In the genomic region with DNA sequence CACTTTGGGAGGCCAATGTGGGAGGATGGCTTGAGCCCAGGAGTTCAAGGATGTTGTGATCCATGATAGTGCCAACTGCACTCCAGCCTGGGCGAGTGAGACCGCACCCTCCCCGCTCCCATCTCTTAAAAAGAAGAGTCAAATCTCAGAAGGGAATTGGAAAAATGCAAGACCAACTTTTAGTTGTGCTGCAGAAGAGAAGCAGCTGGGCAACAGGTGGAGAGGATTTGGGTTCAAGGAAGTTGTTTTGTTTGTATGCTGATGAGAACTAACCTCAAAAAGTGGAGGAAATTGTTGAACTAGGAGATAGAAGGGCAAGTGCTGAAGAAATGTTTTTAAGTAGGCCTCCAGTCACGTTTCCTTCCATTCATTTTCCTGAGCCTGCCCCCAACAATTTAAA, we compare ENCODE assay signal across 19 cellular contexts. TPM values are rescaled to one million over a fixed set of nuclear protein-coding genes. Genes with fewer than 3 reads are reported as not detected.
DNase-seq lines count a peak whose midpoint lies in the region; ATAC-seq and TF ChIP-seq lines count a peak whose summit lies in the region.
"Had no signal": no experiment of that assay in that cellular context is flagged by ENCODE, and none has a peak within 500 bp of the region (broad histone marks: within the 10 kb centered on the region; RNA-seq: fewer than 3 reads in every experiment).

No MANE protein-coding gene starts in this region.

- no peak for TF ChIP-seq CTCF in endothelial cell (IDR thresholded peaks at IDR 0.05; ENCODE audit: unreplicated experiment)
- TF ChIP-seq CTCF in nephron (IDR thresholded peaks at IDR 0.05; ENCODE audit: unreplicated experiment in 3 of 3): no peak

- CTCF ChIA-PET in activated naive CD4-positive, alpha-beta T cell treated with anti-CD3 and anti-CD28 coated beads, Interleukin-2, amount 10 ng/mL, durations not matched to agents 7 days and 5 days (lab: Charles Lee): no interaction called here

- in situ Hi-C loops in KBM-7 (cut with MboI; ENCODE audit: low pct_unique_long_range_greater_than_20kb, low sequenced_read_pairs): no loop called here

- no peaks in the 10 kb centered on the region for H3K4me1 Mint-ChIP-seq in activated naive CD4-positive, alpha-beta T cell treated with anti-CD3 and anti-CD28 coated beads, Interleukin-2, amount 10 ng/mL, durations not matched to agents 7 days and 5 days
- H3K4me1 Mint-ChIP-seq in endothelial cell (ENCODE audit: unreplicated experiment) (peaks cover 12% of the 10 kb centered on the region), nephron (peaks cover 8% of the 10 kb centered on the region)

- no peak overlapping the region for H3K4me3 Mint-ChIP-seq in activated naive CD4-positive, alpha-beta T cell treated with anti-CD3 and anti-CD28 coated beads, Interleukin-2, amount 10 ng/mL, durations not matched to agents 7 days and 5 days
- H3K4me3 Mint-ChIP-seq in endothelial cell (ENCODE audit: unreplicated experiment) (no peak overlapping the region), nephron (no peak overlapping the region)

- peaks cover 16% of the 10 kb centered on the region for H3K36me3 Mint-ChIP-seq in activated naive CD4-positive, alpha-beta T cell treated with anti-CD3 and anti-CD28 coated beads, Interleukin-2, amount 10 ng/mL, durations not matched to agents 7 days and 5 days
- H3K36me3 Mint-ChIP-seq in endothelial cell (ENCODE audit: low read depth, unreplicated experiment): peaks cover 2% of the 10 kb centered on the region
- H3K36me3 Mint-ChIP-seq in nephron (ENCODE audit: low read depth): peaks cover 26% of the 10 kb centered on the region

- H3K27me3 Mint-ChIP-seq in activated naive CD4-positive, alpha-beta T cell treated with anti-CD3 and anti-CD28 coated beads, Interleukin-2, amount 10 ng/mL, durations not matched to agents 7 days and 5 days: no peaks in the 10 kb centered on the region
- H3K27me3 Mint-ChIP-seq in endothelial cell (ENCODE audit: unreplicated experiment) (peaks cover 2% of the 10 kb centered on the region), nephron (ENCODE audit: low read depth) (no peaks in the 10 kb centered on the region)

- peak overlapping the region; percentile 46 for H3K27ac Mint-ChIP-seq in activated naive CD4-positive, alpha-beta T cell treated with anti-CD3 and anti-CD28 coated beads, Interleukin-2, amount 10 ng/mL, durations not matched to agents 7 days and 5 days
- H3K27ac Mint-ChIP-seq in endothelial cell (ENCODE audit: unreplicated experiment): peak overlapping the region; percentile 16
- H3K27ac Mint-ChIP-seq in nephron: peak overlapping the region; percentile 0 to 41 (median 40)

- ATAC-seq in GM18858 (IDR thresholded peaks at IDR 0.05; ENCODE audit: unreplicated experiment): no peak
- ATAC-seq: HCT116, SK-N-SH treated with all-trans-retinoic acid at 6 μM for 48 hours had no signal

- no peaks in the 10 kb centered on the region for H3K9me3 Mint-ChIP-seq in activated naive CD4-positive, alpha-beta T cell treated with anti-CD3 and anti-CD28 coated beads, Interleukin-2, amount 10 ng/mL, durations not matched to agents 7 days and 5 days
- H3K9me3 Mint-ChIP-seq in endothelial cell (ENCODE audit: unreplicated experiment): no peaks in the 10 kb centered on the region
- H3K9me3 Mint-ChIP-seq in nephron: no peaks in the 10 kb centered on the region

- DNase-seq in activated naive CD4-positive, alpha-beta T cell treated with anti-CD3 and anti-CD28 coated beads, Interleukin-2, amount 10 ng/mL, durations not matched to agents 7 days and 5 days: no peak
- no peak for DNase-seq in activated naive CD4-positive, alpha-beta T cell (lab: John Stamatoyannopoulos, UW)
- DNase-seq in KBM-7 (peak; percentile 21), endothelial cell (ENCODE audit: low spot score) (no peak), NCI-H2196 (lab: John Stamatoyannopoulos, UW; ENCODE audit: unreplicated experiment) (no peak)
- DNase-seq: Calu3, DMS79 treated with DMSO at 0.1 percent for 48 hours, Kasumi-1, MV-4-11, NCI-H1105, NCI-H1436 treated with DMSO at 0.1 percent for 48 hours, NCI-H187 treated with DMSO at 0.1 percent for 48 hours, NCI-H446, NCI-H524 treated with DMSO at 0.1 percent for 48 hours, NCI-H774 had no signal

RNA-seq across cellular contexts. Expression of gene PDCD7, which starts 12.8 kb away (rescaled TPM):
- total RNA-seq in endothelial cell (ENCODE audit: unreplicated experiment): 19.3 TPM

RNA-seq across cellular contexts. Expression of gene UBAP1L, which starts 31.4 kb away (rescaled TPM):
- 1.8 TPM for total RNA-seq in endothelial cell (ENCODE audit: unreplicated experiment)

RNA-seq across cellular contexts. Expression of gene CLPX, which starts 38.7 kb away (rescaled TPM):
- 52.1 TPM for total RNA-seq in endothelial cell (ENCODE audit: unreplicated experiment)
